In the genomic region with DNA sequence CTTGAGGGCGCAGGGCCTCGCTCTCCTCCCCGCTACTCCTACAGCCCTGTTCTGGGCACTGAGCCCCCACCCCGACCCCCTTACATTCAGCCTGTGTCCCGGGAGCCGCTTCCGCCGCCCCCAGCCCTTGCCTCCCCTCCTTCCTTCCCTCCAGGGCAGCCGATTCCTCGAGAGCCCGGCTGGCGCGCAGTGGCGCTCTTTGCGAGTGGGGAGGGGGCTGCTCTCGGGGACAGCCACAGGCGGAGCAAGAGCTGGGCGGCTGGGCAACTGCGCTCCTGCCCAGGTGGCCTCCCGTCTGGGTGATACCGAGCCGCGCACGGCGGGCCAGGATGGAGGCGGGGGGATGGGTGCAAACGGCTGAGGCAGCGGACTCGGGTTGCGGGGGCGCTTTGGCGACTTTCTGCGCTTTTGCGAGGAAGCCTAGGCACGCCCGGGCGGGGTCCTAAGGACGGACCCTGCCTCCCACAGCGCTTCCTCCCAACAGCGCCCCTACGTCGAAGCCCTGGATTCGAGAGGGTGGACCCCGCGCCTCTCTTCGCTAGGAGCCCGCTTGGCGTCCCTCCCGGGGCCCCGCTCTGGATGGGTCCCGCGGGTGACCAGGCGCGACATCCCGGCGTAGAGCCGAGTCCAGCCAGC, we compare ENCODE assay signal across 10 cellular contexts. TPM values are rescaled to one million over a fixed set of nuclear protein-coding genes. Genes with fewer than 3 reads are reported as not detected.
A peak's percentile ranks its signal among the peaks of the same experiment; 100 is the strongest.
DNase-seq lines count a peak whose midpoint lies in the region; ATAC-seq and TF ChIP-seq lines count a peak whose summit lies in the region.
"Had no signal": no experiment of that assay in that cellular context is flagged by ENCODE, and none has a peak within 500 bp of the region (broad histone marks: within the 10 kb centered on the region; RNA-seq: fewer than 3 reads in every experiment).

No MANE protein-coding gene starts in this region.

- H3K4me3 ChIP-seq in brain microvascular endothelial cell (ENCODE audit: low read depth, low read length) (peak overlapping the region; percentile 52), right lobe of liver (peak overlapping the region; percentile 82 to 93 (median 91)), transverse colon (peak overlapping the region; percentile 71 to 95 (median 88))

- 0% methylated on average over 5 of the region's 57 CpGs for WGBS in right lobe of liver (ENCODE audit: insufficient coverage, low coverage, low lambda C conversion rate, missing lambda C conversion rate)
- WGBS in transverse colon (ENCODE audit: low coverage in 1 of 2), 2 donors, result 4% methylated on average over 28 of the region's 57 CpGs; no CpG with 5 or more reads in 1 of the 2 donors

- H3K9me3 ChIP-seq in right lobe of liver (no peaks in the 10 kb centered on the region), transverse colon (no peaks in the 10 kb centered on the region)

- CTCF ChIA-PET in activated CD4-positive, alpha-beta T cell treated with anti-CD3 and anti-CD28 coated beads, Interleukin-2, amount 10 ng/mL, durations not matched to agents 7 days and 5 days (lab: Charles Lee), result interaction anchor here (1.1 to 1.5 kb wide), 5 partner anchors 13 to 170 kb away, joined by 3 to 4 read pairs (median 3); no protein-coding TSS in a partner anchor

- H3K27me3 Mint-ChIP-seq in activated CD4-positive, alpha-beta T cell treated with anti-CD3 and anti-CD28 coated beads, Interleukin-2, amount 10 ng/mL, durations not matched to agents 7 days and 5 days, result peaks cover 28% of the 10 kb centered on the region

- no peak for TF ChIP-seq EP300 in transverse colon (IDR thresholded peaks at IDR 0.05; ENCODE audit: low read depth)

- peaks cover 3% of the 10 kb centered on the region for H3K36me3 Mint-ChIP-seq in activated CD4-positive, alpha-beta T cell treated with anti-CD3 and anti-CD28 coated beads, Interleukin-2, amount 10 ng/mL, durations not matched to agents 7 days and 5 days (ENCODE audit: low read depth)

- TF ChIP-seq POLR2A in right lobe of liver (IDR thresholded peaks at IDR 0.05) (no peak), transverse colon (IDR thresholded peaks at IDR 0.05) (no peak)

- intact Hi-C loops in right lobe of liver (cut with DNase I) (no loop called here), transverse colon (cut with DNase I; ENCODE audit: low total_unique reads) (no loop called here)

- in situ Hi-C loops in brain microvascular endothelial cell (cut with HindIII; ENCODE audit: low pct_ligation_motif_present, low sequenced_read_pairs), result no loop called here
- in situ Hi-C loops in transverse colon (cut with MboI; ENCODE audit: low pct_ligation_motif_present in 1 of 4, low pct_unique_long_range_greater_than_20kb in 1 of 4, low sequenced_read_pairs in 3 of 4), result loop anchor here in 1 of 4 donors (10.0 kb wide), 1 partner anchor 98 kb away; a partner anchor contains a TSS

- no peak overlapping the region for H3K27ac ChIP-seq in brain microvascular endothelial cell
- H3K27ac ChIP-seq in right lobe of liver, result peak overlapping the region; percentile 55 to 81 (median 62)
- peak overlapping the region; percentile 92 to 97 (median 95) for H3K27ac ChIP-seq in transverse colon

- TF ChIP-seq CTCF in brain microvascular endothelial cell (IDR thresholded peaks at IDR 0.05; ENCODE audit: low read depth, low read length, missing control alignments), result no peak
- no peak for TF ChIP-seq CTCF in right lobe of liver (IDR thresholded peaks at IDR 0.05)
- TF ChIP-seq CTCF in transverse colon (IDR thresholded peaks at IDR 0.05), result no peak

- H3K4me3 Mint-ChIP-seq in activated CD4-positive, alpha-beta T cell treated with anti-CD3 and anti-CD28 coated beads, Interleukin-2, amount 10 ng/mL, durations not matched to agents 7 days and 5 days, result peak overlapping the region; percentile 32

- H3K4me1 ChIP-seq in right lobe of liver, result peaks cover 0 to 68% (median 33%) of the 10 kb centered on the region in 4 donors
- H3K4me1 ChIP-seq in transverse colon, result peaks cover 34 to 72% (median 58%) of the 10 kb centered on the region in 4 donors

- H3K9me3 Mint-ChIP-seq in activated CD4-positive, alpha-beta T cell treated with anti-CD3 and anti-CD28 coated beads, Interleukin-2, amount 10 ng/mL, durations not matched to agents 7 days and 5 days, result no peaks in the 10 kb centered on the region

- POLR2A ChIA-PET in activated CD4-positive, alpha-beta T cell treated with anti-CD3 and anti-CD28 coated beads, Interleukin-2, amount 10 ng/mL, durations not matched to agents 7 days and 5 days (lab: Charles Lee), result interaction anchor here (0.6 kb wide), 1 partner anchor 17 kb away, joined by 3 read pairs; no protein-coding TSS in a partner anchor

- peak in 1 of 4 donors; percentile 1 for ATAC-seq in right lobe of liver
- no peak for ATAC-seq in HG02885 (IDR thresholded peaks at IDR 0.05; ENCODE audit: poor library complexity, unreplicated experiment)
- no peak for ATAC-seq in GM19351 (IDR thresholded peaks at IDR 0.05; ENCODE audit: unreplicated experiment)

- peaks cover 12% of the 10 kb centered on the region for H3K27me3 ChIP-seq in brain microvascular endothelial cell (replicated peaks)
- no peaks in the 10 kb centered on the region for H3K27me3 ChIP-seq in right lobe of liver
- no peaks in the 10 kb centered on the region for H3K27me3 ChIP-seq in transverse colon

- peaks cover 8% of the 10 kb centered on the region for H3K4me1 Mint-ChIP-seq in activated CD4-positive, alpha-beta T cell treated with anti-CD3 and anti-CD28 coated beads, Interleukin-2, amount 10 ng/mL, durations not matched to agents 7 days and 5 days

- no peak overlapping the region for H3K27ac Mint-ChIP-seq in activated CD4-positive, alpha-beta T cell treated with anti-CD3 and anti-CD28 coated beads, Interleukin-2, amount 10 ng/mL, durations not matched to agents 7 days and 5 days

- no peaks in the 10 kb centered on the region for H3K36me3 ChIP-seq in brain microvascular endothelial cell (replicated peaks)
- H3K36me3 ChIP-seq in right lobe of liver, result no peaks in the 10 kb centered on the region
- H3K36me3 ChIP-seq in transverse colon, result no peaks in the 10 kb centered on the region

- no peak for DNase-seq in activated CD4-positive, alpha-beta T cell treated with anti-CD3 and anti-CD28 coated beads, Interleukin-2, amount 10 ng/mL, durations not matched to agents 7 days and 5 days
- no peak for DNase-seq in activated CD4-positive, alpha-beta T cell treated with anti-CD3 and anti-CD28 coated beads, Interleukin-2, amount 50 U/mL, for 4 hours
- DNase-seq in brain microvascular endothelial cell, result no peak
- peak; percentile 41 to 66 (median 65) for DNase-seq in right lobe of liver
- DNase-seq in transverse colon, result peak; percentile 36
- DNase-seq in MV-4-11 (lab: John Stamatoyannopoulos, UW), result no peak
- DNase-seq: SHP77 had no signal

RNA-seq across cellular contexts. Expression of a gene that starts 1.3 kb away (rescaled TPM):
- total RNA-seq in activated CD4-positive, alpha-beta T cell treated with anti-CD3 and anti-CD28 coated beads, Interleukin-2, amount 10 ng/mL, durations not matched to agents 7 days and 5 days, result under 1 TPM; 0.20 to 0.27 TPM
- total RNA-seq in right lobe of liver (10 to 100 TPM; 22.3 to 76.0 (median 35.2) TPM), transverse colon (100 to 1,000 TPM in 2 of 4 donors, 10 to 100 TPM in 2; 48.0 to 161 (median 92.3) TPM)

RNA-seq across cellular contexts. Expression of a gene that starts 25.6 kb away (rescaled TPM):
- 10 to 100 TPM; 52.0 to 58.0 TPM for total RNA-seq in activated CD4-positive, alpha-beta T cell treated with anti-CD3 and anti-CD28 coated beads, Interleukin-2, amount 10 ng/mL, durations not matched to agents 7 days and 5 days
- total RNA-seq in right lobe of liver, result 10 to 100 TPM; 20.6 to 63.3 (median 25.9) TPM
- 10 to 100 TPM; 21.3 to 63.4 (median 45.2) TPM for total RNA-seq in transverse colon

RNA-seq across cellular contexts. Expression of a gene that starts 26.4 kb away (rescaled TPM):
- total RNA-seq in activated CD4-positive, alpha-beta T cell treated with anti-CD3 and anti-CD28 coated beads, Interleukin-2, amount 10 ng/mL, durations not matched to agents 7 days and 5 days, result 10 to 100 TPM; 19.8 to 20.8 TPM
- total RNA-seq in right lobe of liver (1 to 10 TPM; 2.5 to 4.9 (median 3.4) TPM), transverse colon (10 to 100 TPM in 1 of 4 donors, 1 to 10 TPM in 3; 6.4 to 11.6 (median 6.5) TPM)

RNA-seq across cellular contexts. Expression of a gene that starts 55.9 kb away (rescaled TPM):
- total RNA-seq in activated CD4-positive, alpha-beta T cell treated with anti-CD3 and anti-CD28 coated beads, Interleukin-2, amount 10 ng/mL, durations not matched to agents 7 days and 5 days, result not detected
- total RNA-seq in right lobe of liver (not detected), transverse colon (1 to 10 TPM in 1 of 4 donors, under 1 TPM in 3; 0.14 to 1.9 (median 0.87) TPM)
- total RNA-seq: lung microvascular endothelial cell had no signal

Comparison
In these comparisons a context has a peak if more than half of its experiments do, and no peak if none do; other contexts are left out.
1. DNase-seq: peak in right lobe of liver (3 of 3) and transverse colon (single experiment); none in activated CD4-positive, alpha-beta T cell treated with anti-CD3 and anti-CD28 coated beads, Interleukin-2, amount 10 ng/mL, durations not matched to agents 7 days and 5 days (single experiment), activated CD4-positive, alpha-beta T cell treated with anti-CD3 and anti-CD28 coated beads, Interleukin-2, amount 50 U/mL, for 4 hours (0 of 2), brain microvascular endothelial cell (single experiment) and MV-4-11 (single experiment).
2. RNA of a gene that starts 1.3 kb away (total RNA-seq): 48.0 to 161 TPM in transverse colon and 22.3 to 76.0 TPM in right lobe of liver; 0.20 to 0.27 TPM in activated CD4-positive, alpha-beta T cell treated with anti-CD3 and anti-CD28 coated beads, Interleukin-2, amount 10 ng/mL, durations not matched to agents 7 days and 5 days; every median in the first group is over 10 times any median in the second.
3. Peak in every context shown above with its lines, with median percentiles within 50 percentile points of each other: H3K4me3 ChIP-seq.